30 cellular contexts compared by ENCODE assay signal in genomic region chr6:142318714-142319113, GRCh38. TPM values are rescaled to one million over a fixed set of nuclear protein-coding genes. Genes with fewer than 3 reads are reported as not detected.
A peak's percentile ranks its signal among the peaks of the same experiment; 100 is the strongest.
DNase-seq lines count a peak whose midpoint lies in the region; ATAC-seq and FAIRE-seq lines count a peak whose summit lies in the region.
"Had no signal": no experiment of that assay in that cellular context is flagged by ENCODE, and none has a peak within 500 bp of the region (broad histone marks: within the 10 kb centered on the region; RNA-seq: fewer than 3 reads in every experiment).

No MANE protein-coding gene starts in this region.

- no peaks in the 10 kb centered on the region for H3K27me3 ChIP-seq in SJCRH30
- H3K27me3 ChIP-seq: ascending aorta, BE2C, cardiac muscle cell, colonic mucosa had no signal

- H3K4me3 Mint-ChIP-seq in activated CD8-positive, alpha-beta memory T cell treated with anti-CD3 and anti-CD28 coated beads, Interleukin-2, amount 10 ng/mL, durations not matched to agents 7 days and 5 days, result no peak overlapping the region
- no peak overlapping the region for H3K4me3 Mint-ChIP-seq in dendritic cell treated with granulocyte-macrophage colony-stimulating factor and Interleukin-4, amounts not matched to agents 40 ng/mL and 50 ng/mL, for 4 days
- H3K4me3 Mint-ChIP-seq: activated naive CD8-positive, alpha-beta T cell; CD8-positive, alpha-beta memory T cell; mesothelial cell of epicardium; naive thymus-derived CD4-positive, alpha-beta T cell; T-helper 1 cell treated with Interleukin-12 subunit alpha and Interleukin-12 subunit beta and Interleukin-4 antibody, amounts not matched to agents 30 μg/mL and 1 μg/mL, for 36 hours had no signal

- no peak overlapping the region for H3K27ac Mint-ChIP-seq in activated CD8-positive, alpha-beta memory T cell treated with anti-CD3 and anti-CD28 coated beads, Interleukin-2, amount 10 ng/mL, durations not matched to agents 7 days and 5 days
- H3K27ac Mint-ChIP-seq in dendritic cell treated with granulocyte-macrophage colony-stimulating factor and Interleukin-4, amounts not matched to agents 40 ng/mL and 50 ng/mL, for 4 days, result peak overlapping the region; percentile 8
- H3K27ac Mint-ChIP-seq: activated naive CD8-positive, alpha-beta T cell; CD8-positive, alpha-beta memory T cell; mesothelial cell of epicardium; naive thymus-derived CD4-positive, alpha-beta T cell; T-helper 1 cell treated with Interleukin-12 subunit alpha and Interleukin-12 subunit beta and Interleukin-4 antibody, amounts not matched to agents 30 μg/mL and 1 μg/mL, for 36 hours had no signal

- intact Hi-C loops in dendritic cell treated with granulocyte-macrophage colony-stimulating factor and Interleukin-4, amounts not matched to agents 40 ng/mL and 50 ng/mL, for 4 days (cut with micrococcal nuclease), result no loop called here

- peak; percentile 53 for FAIRE-seq in urothelium cell line (lab: Jason Lieb, UNC)
- FAIRE-seq: H1 had no signal

- H3K4me1 Mint-ChIP-seq in activated CD8-positive, alpha-beta memory T cell treated with anti-CD3 and anti-CD28 coated beads, Interleukin-2, amount 10 ng/mL, durations not matched to agents 7 days and 5 days, result no peaks in the 10 kb centered on the region
- peaks cover 6% of the 10 kb centered on the region for H3K4me1 Mint-ChIP-seq in dendritic cell treated with granulocyte-macrophage colony-stimulating factor and Interleukin-4, amounts not matched to agents 40 ng/mL and 50 ng/mL, for 4 days (ENCODE audit: low read depth)
- H3K4me1 Mint-ChIP-seq: CD8-positive, alpha-beta memory T cell; naive thymus-derived CD4-positive, alpha-beta T cell had no signal

- no peaks in the 10 kb centered on the region for H3K36me3 Mint-ChIP-seq in activated CD8-positive, alpha-beta memory T cell treated with anti-CD3 and anti-CD28 coated beads, Interleukin-2, amount 10 ng/mL, durations not matched to agents 7 days and 5 days
- no peaks in the 10 kb centered on the region for H3K36me3 Mint-ChIP-seq in dendritic cell treated with granulocyte-macrophage colony-stimulating factor and Interleukin-4, amounts not matched to agents 40 ng/mL and 50 ng/mL, for 4 days (ENCODE audit: low read depth)
- H3K36me3 Mint-ChIP-seq: activated naive CD8-positive, alpha-beta T cell; CD8-positive, alpha-beta memory T cell; naive thymus-derived CD4-positive, alpha-beta T cell had no signal

- H3K27ac ChIP-seq in SJCRH30, result no peak overlapping the region
- H3K27ac ChIP-seq: ascending aorta, cardiac muscle cell, colonic mucosa, KMS-11, thoracic aorta had no signal

- H3K36me3 ChIP-seq in SJCRH30, result no peaks in the 10 kb centered on the region
- H3K36me3 ChIP-seq: ascending aorta, BE2C, cardiac muscle cell, colonic mucosa, thoracic aorta had no signal

- H3K4me3 ChIP-seq in SJCRH30, result no peak overlapping the region
- H3K4me3 ChIP-seq: ascending aorta, cardiac muscle cell, colonic mucosa, thoracic aorta had no signal

- no peaks in the 10 kb centered on the region for H3K9me3 Mint-ChIP-seq in activated CD8-positive, alpha-beta memory T cell treated with anti-CD3 and anti-CD28 coated beads, Interleukin-2, amount 10 ng/mL, durations not matched to agents 7 days and 5 days (ENCODE audit: low read depth)
- H3K9me3 Mint-ChIP-seq in dendritic cell treated with granulocyte-macrophage colony-stimulating factor and Interleukin-4, amounts not matched to agents 40 ng/mL and 50 ng/mL, for 4 days, result no peaks in the 10 kb centered on the region
- H3K9me3 Mint-ChIP-seq: CD8-positive, alpha-beta memory T cell; mesothelial cell of epicardium; naive thymus-derived CD4-positive, alpha-beta T cell; T-helper 1 cell treated with Interleukin-12 subunit alpha and Interleukin-12 subunit beta and Interleukin-4 antibody, amounts not matched to agents 30 μg/mL and 1 μg/mL, for 36 hours had no signal

- peak; percentile 49 for ATAC-seq in activated CD8-positive, alpha-beta memory T cell treated with anti-CD3 and anti-CD28 coated beads, Interleukin-2, amount 10 ng/mL, durations not matched to agents 7 days and 5 days
- no peak for ATAC-seq in GM21825 (IDR thresholded peaks at IDR 0.05; ENCODE audit: unreplicated experiment)
- ATAC-seq: naive thymus-derived CD4-positive, alpha-beta T cell had no signal

- CTCF ChIA-PET in activated CD8-positive, alpha-beta memory T cell treated with anti-CD3 and anti-CD28 coated beads, Interleukin-2, amount 10 ng/mL, durations not matched to agents 7 days and 5 days (lab: Charles Lee), result no interaction called here

- DNase-seq in activated CD8-positive, alpha-beta memory T cell treated with anti-CD3 and anti-CD28 coated beads, Interleukin-2, amount 10 ng/mL, durations not matched to agents 7 days and 5 days, result no peak
- no peak for DNase-seq in activated CD8-positive, alpha-beta memory T cell treated with anti-CD3 and anti-CD28 coated beads, Interleukin-2, amount 50 U/mL, for 4 hours
- DNase-seq in NOMO-1 treated with DMSO at 0.1 percent for 48 hours (lab: John Stamatoyannopoulos, UW; ENCODE audit: unreplicated experiment) (peak; percentile 23), urothelium cell line (ENCODE audit: low spot score) (no peak), glomerular visceral epithelial cell (ENCODE audit: extremely low spot score) (no peak), SJCRH30 (no peak)
- DNase-seq: ACHN; activated CD4-positive, alpha-beta T cell treated with anti-CD3 and anti-CD28 coated beads for 1 hour; BE2C; CD8-positive, alpha-beta memory T cell; colonic mucosa; effector memory CD4-positive, alpha-beta T cell; glutamatergic neuron; islet precursor cell; naive thymus-derived CD4-positive, alpha-beta T cell; NCI-H1694; NCI-H2171; NCI-H524; stimulated activated CD4-positive, alpha-beta T cell treated with anti-CD3 and anti-CD28 coated beads, Interleukin-15, amount 100 ng/mL, for 24 hours; stimulated activated naive CD4-positive, alpha-beta T cell treated with Interleukin-2 at 50 U/mL for 16 hours had no signal

- H3K27me3 Mint-ChIP-seq in activated CD8-positive, alpha-beta memory T cell treated with anti-CD3 and anti-CD28 coated beads, Interleukin-2, amount 10 ng/mL, durations not matched to agents 7 days and 5 days, result peaks cover 2% of the 10 kb centered on the region
- H3K27me3 Mint-ChIP-seq in dendritic cell treated with granulocyte-macrophage colony-stimulating factor and Interleukin-4, amounts not matched to agents 40 ng/mL and 50 ng/mL, for 4 days, result no peaks in the 10 kb centered on the region
- H3K27me3 Mint-ChIP-seq: activated naive CD8-positive, alpha-beta T cell had no signal

- no peaks in the 10 kb centered on the region; the same call in 1 of the 2 replicates for H3K9me3 ChIP-seq in SJCRH30 (replicated peaks)
- H3K9me3 ChIP-seq: ascending aorta, BE2C, colonic mucosa, thoracic aorta had no signal

- no peaks in the 10 kb centered on the region for H3K4me1 ChIP-seq in SJCRH30
- H3K4me1 ChIP-seq: ascending aorta, BE2C had no signal

RNA-seq across cellular contexts. Expression of gene ADGRG6, which starts 16.9 kb away (rescaled TPM):
- total RNA-seq in activated CD8-positive, alpha-beta memory T cell treated with anti-CD3 and anti-CD28 coated beads, Interleukin-2, amount 10 ng/mL, durations not matched to agents 7 days and 5 days, result under 1 TPM; 0.26 to 0.52 TPM
- 2.8 and 3.0 TPM in 2 replicates for total RNA-seq in SJCRH30 (2014; rRNA removed; shearing (Covaris generic))
